8 cellular contexts compared by ENCODE assay signal in genomic region chr5:115296130-115296997, GRCh38. TPM values are rescaled to one million over a fixed set of nuclear protein-coding genes. Genes with fewer than 3 reads are reported as not detected.
DNase-seq lines count a peak whose midpoint lies in the region; ATAC-seq and TF ChIP-seq lines count a peak whose summit lies in the region.

A gene with protein sequence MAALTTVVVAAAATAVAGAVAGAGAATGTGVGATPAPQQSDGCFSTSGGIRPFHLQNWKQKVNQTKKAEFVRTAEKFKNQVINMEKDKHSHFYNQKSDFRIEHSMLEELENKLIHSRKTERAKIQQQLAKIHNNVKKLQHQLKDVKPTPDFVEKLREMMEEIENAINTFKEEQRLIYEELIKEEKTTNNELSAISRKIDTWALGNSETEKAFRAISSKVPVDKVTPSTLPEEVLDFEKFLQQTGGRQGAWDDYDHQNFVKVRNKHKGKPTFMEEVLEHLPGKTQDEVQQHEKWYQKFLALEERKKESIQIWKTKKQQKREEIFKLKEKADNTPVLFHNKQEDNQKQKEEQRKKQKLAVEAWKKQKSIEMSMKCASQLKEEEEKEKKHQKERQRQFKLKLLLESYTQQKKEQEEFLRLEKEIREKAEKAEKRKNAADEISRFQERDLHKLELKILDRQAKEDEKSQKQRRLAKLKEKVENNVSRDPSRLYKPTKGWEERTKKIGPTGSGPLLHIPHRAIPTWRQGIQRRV (minus strand): TSS chr5:115296654. CDS start chr5:115296543, 111 bp downstream.

- intact Hi-C loops in cardiac septum (cut with DNase I) (loop anchor here (5.0 kb wide), 1 partner anchor 546 kb away; the partner anchor contains the start of genes AP3S1 and ATG12), transverse colon (cut with DNase I; ENCODE audit: low total_unique reads) (no loop called here)

- in situ Hi-C loops in G401 (cut with HindIII; ENCODE audit: low sequenced_read_pairs) (no loop called here), transverse colon (cut with MboI; ENCODE audit: low pct_ligation_motif_present in 1 of 4, low pct_unique_long_range_greater_than_20kb in 1 of 4, low sequenced_read_pairs in 3 of 4) (no loop called here)

- H3K9me3 ChIP-seq in transverse colon: peaks cover 0 to 4% of the 10 kb centered on the region in 2 donors

- TF ChIP-seq CTCF in transverse colon (IDR thresholded peaks at IDR 0.05): no peak

- ATAC-seq in SK-N-SH treated with all-trans-retinoic acid at 6 μM for 48 hours: peak; percentile 95

- no peaks in the 10 kb centered on the region for H3K27me3 ChIP-seq in transverse colon

- H3K27ac ChIP-seq in transverse colon: peak within 1 kb of the TSS; percentile 84 to 92 (median 86)

- peaks cover 12% of the 10 kb centered on the region for H3K36me3 Mint-ChIP-seq in activated naive CD8-positive, alpha-beta T cell

- peaks cover 11% of the 10 kb centered on the region for H3K4me1 Mint-ChIP-seq in activated naive CD8-positive, alpha-beta T cell (ENCODE audit: low read depth)

- TF ChIP-seq EP300 in transverse colon (IDR thresholded peaks at IDR 0.05; ENCODE audit: low read depth): no peak

- no peaks in the 10 kb centered on the region for H3K27me3 Mint-ChIP-seq in activated naive CD8-positive, alpha-beta T cell

- H3K27ac Mint-ChIP-seq in activated naive CD8-positive, alpha-beta T cell: no peak within 1 kb of the TSS

- peak; percentile 87 for DNase-seq in G401 (ENCODE audit: low spot score)
- DNase-seq in GOT3 (lab: John Stamatoyannopoulos, UW): peak; percentile 41
- DNase-seq in Kasumi-1 (lab: John Stamatoyannopoulos, UW): peak; percentile 37 to 59
- DNase-seq in cardiac septum (ENCODE audit: low spot score): peak; percentile 95
- DNase-seq in pons (ENCODE audit: low spot score): peak; percentile 56
- DNase-seq in transverse colon: peak; percentile 90

- TF ChIP-seq POLR2A in transverse colon (IDR thresholded peaks at IDR 0.05): peak; percentile 81

- H3K4me3 ChIP-seq in transverse colon: peak within 1 kb of the TSS; percentile 69 to 88 (median 76)

- no peaks in the 10 kb centered on the region for H3K36me3 ChIP-seq in transverse colon

- peaks cover 6% of the 10 kb centered on the region for H3K9me3 Mint-ChIP-seq in activated naive CD8-positive, alpha-beta T cell (ENCODE audit: low read depth)

- H3K4me3 Mint-ChIP-seq in activated naive CD8-positive, alpha-beta T cell: peak within 1 kb of the TSS; percentile 91

- peaks cover 0 to 20% (median 15%) of the 10 kb centered on the region in 4 donors for H3K4me1 ChIP-seq in transverse colon

- WGBS in transverse colon (ENCODE audit: low coverage in 1 of 2), 2 donors: 1% methylated on average over 39 of the region's 85 CpGs; no CpG with 5 or more reads in 1 of the 2 donors

TF ChIP-seq in SK-N-SH treated with all-trans-retinoic acid at 6 μM for 48 hours, 23 proteins besides CTCF, POLR2A, EP300 and RAD21:
- TF ChIP-seq ESRRG (CRISPR knock-in tag; IDR thresholded peaks at IDR 0.05) (no peak), ZFP3 (CRISPR knock-in tag; IDR thresholded peaks at IDR 0.05) (peak; percentile 41; the same call in 1 of the 2 replicates), TOX (CRISPR knock-in tag; IDR thresholded peaks at IDR 0.05; ENCODE audit: borderline replicate concordance) (no peak), CSDC2 (CRISPR knock-in tag; IDR thresholded peaks at IDR 0.05) (no peak), RARB (CRISPR knock-in tag; IDR thresholded peaks at IDR 0.05) (no peak), ZFP30 (CRISPR knock-in tag; IDR thresholded peaks at IDR 0.05) (peak; percentile 45; the same call in 1 of the 2 replicates), BACH2 (CRISPR knock-in tag; IDR thresholded peaks at IDR 0.05; ENCODE audit: borderline replicate concordance) (no peak), ZNF565 (CRISPR knock-in tag; conservative IDR thresholded peaks at IDR 0.05; ENCODE audit: low read depth) (no peak), OSR1 (CRISPR knock-in tag; IDR thresholded peaks at IDR 0.05) (no peak), ZNF70 (CRISPR knock-in tag; IDR thresholded peaks at IDR 0.05) (no peak), ISL1 (CRISPR knock-in tag; IDR thresholded peaks at IDR 0.05) (no peak), ARNTL (CRISPR knock-in tag; IDR thresholded peaks at IDR 0.05; ENCODE audit: borderline replicate concordance, low read depth) (no peak), SNAI2 (CRISPR knock-in tag; IDR thresholded peaks at IDR 0.05) (0 out of 2 replicates have a peak, but pooled peaks have one; percentile 54)
- TF ChIP-seq, protein P1, sequence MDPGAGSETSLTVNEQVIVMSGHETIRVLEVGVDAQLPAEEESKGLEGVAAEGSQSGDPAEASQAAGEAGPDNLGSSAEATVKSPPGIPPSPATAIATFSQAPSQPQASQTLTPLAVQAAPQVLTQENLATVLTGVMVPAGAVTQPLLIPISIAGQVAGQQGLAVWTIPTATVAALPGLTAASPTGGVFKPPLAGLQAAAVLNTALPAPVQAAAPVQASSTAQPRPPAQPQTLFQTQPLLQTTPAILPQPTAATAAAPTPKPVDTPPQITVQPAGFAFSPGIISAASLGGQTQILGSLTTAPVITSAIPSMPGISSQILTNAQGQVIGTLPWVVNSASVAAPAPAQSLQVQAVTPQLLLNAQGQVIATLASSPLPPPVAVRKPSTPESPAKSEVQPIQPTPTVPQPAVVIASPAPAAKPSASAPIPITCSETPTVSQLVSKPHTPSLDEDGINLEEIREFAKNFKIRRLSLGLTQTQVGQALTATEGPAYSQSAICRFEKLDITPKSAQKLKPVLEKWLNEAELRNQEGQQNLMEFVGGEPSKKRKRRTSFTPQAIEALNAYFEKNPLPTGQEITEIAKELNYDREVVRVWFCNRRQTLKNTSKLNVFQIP (CRISPR knock-in tag; IDR thresholded peaks at IDR 0.05; ENCODE audit: borderline replicate concordance, low read depth): no peak
- TF ChIP-seq, protein P2, sequence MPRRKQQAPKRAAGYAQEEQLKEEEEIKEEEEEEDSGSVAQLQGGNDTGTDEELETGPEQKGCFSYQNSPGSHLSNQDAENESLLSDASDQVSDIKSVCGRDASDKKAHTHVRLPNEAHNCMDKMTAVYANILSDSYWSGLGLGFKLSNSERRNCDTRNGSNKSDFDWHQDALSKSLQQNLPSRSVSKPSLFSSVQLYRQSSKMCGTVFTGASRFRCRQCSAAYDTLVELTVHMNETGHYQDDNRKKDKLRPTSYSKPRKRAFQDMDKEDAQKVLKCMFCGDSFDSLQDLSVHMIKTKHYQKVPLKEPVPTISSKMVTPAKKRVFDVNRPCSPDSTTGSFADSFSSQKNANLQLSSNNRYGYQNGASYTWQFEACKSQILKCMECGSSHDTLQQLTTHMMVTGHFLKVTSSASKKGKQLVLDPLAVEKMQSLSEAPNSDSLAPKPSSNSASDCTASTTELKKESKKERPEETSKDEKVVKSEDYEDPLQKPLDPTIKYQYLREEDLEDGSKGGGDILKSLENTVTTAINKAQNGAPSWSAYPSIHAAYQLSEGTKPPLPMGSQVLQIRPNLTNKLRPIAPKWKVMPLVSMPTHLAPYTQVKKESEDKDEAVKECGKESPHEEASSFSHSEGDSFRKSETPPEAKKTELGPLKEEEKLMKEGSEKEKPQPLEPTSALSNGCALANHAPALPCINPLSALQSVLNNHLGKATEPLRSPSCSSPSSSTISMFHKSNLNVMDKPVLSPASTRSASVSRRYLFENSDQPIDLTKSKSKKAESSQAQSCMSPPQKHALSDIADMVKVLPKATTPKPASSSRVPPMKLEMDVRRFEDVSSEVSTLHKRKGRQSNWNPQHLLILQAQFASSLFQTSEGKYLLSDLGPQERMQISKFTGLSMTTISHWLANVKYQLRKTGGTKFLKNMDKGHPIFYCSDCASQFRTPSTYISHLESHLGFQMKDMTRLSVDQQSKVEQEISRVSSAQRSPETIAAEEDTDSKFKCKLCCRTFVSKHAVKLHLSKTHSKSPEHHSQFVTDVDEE (CRISPR knock-in tag; IDR thresholded peaks at IDR 0.05): 0 out of 2 replicates have a peak, but pooled peaks have one; percentile 23

RNA-seq across cellular contexts. Expression of the gene that starts here (rescaled TPM):
- 8.7 and 9.0 TPM in 2 replicates for total RNA-seq in G401 (2014; rRNA removed; shearing (Covaris generic))
- total RNA-seq in cardiac septum: 5.9 TPM
- total RNA-seq in transverse colon: 10 to 100 TPM; 15.7 to 22.4 (median 20.5) TPM

Comparison
In these comparisons a context has a peak if more than half of its experiments do, and no peak if none do; other contexts are left out.
1. Peak in every context shown above with its lines: DNase-seq, ATAC-seq, H3K4me3 ChIP-seq and H3K27ac ChIP-seq.
2. DNase-seq: peak in every context shown above with its lines; median percentile 95 in cardiac septum; 90 in transverse colon; 87 in G401; 56 in pons; 48 in Kasumi-1; 41 in GOT3.